Comparison of ENCODE assay signal across 20 cellular contexts in the genomic region with DNA sequence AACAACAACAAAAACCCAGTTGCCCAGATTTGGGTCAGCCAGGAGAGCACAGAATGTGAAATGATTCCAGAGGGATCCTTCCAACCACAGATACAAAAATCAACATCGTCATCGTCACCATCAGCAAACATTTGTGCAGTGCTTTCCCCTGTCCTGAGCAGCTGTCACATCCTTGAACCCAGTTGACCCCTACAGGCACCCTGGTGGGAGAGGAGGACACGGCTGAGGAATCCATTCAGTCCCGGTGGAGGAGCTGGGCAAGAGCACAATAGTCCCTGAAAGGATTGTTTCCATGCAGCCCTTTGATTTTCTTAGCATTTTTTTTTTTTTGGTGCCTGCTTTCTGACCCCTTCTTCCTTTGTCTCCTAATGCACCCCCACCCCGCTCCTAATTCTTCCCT. TPM values are rescaled to one million over a fixed set of nuclear protein-coding genes. Genes with fewer than 3 reads are reported as not detected.
DNase-seq lines count a peak whose midpoint lies in the region; ATAC-seq, FAIRE-seq and TF ChIP-seq lines count a peak whose summit lies in the region.
"Had no signal": no experiment of that assay in that cellular context is flagged by ENCODE, and none has a peak within 500 bp of the region (broad histone marks: within the 10 kb centered on the region; RNA-seq: fewer than 3 reads in every experiment).

No MANE protein-coding gene starts in this region.

- H3K27me3 ChIP-seq in HepG2 (ENCODE audit: control insufficient read depth in 1 of 2, insufficient read depth in 2 of 2, low read length in 2 of 2) (no peaks in the 10 kb centered on the region), right lobe of liver (no peaks in the 10 kb centered on the region), bronchial epithelial cell (ENCODE audit: control insufficient read depth, insufficient read depth, low read length) (no peaks in the 10 kb centered on the region), gastrocnemius medialis (no peaks in the 10 kb centered on the region), testis (no peaks in the 10 kb centered on the region)
- H3K27me3 ChIP-seq: SJSA1 had no signal

- no peak for TF ChIP-seq CTCF in HepG2 (CRISPR knock-in tag; IDR thresholded peaks at IDR 0.05)
- TF ChIP-seq CTCF in right lobe of liver (IDR thresholded peaks at IDR 0.05): no peak
- TF ChIP-seq CTCF in bronchial epithelial cell (IDR thresholded peaks at IDR 0.05; ENCODE audit: insufficient read depth, low read length, severe bottlenecking): no peak
- no peak for TF ChIP-seq CTCF in gastrocnemius medialis (IDR thresholded peaks at IDR 0.05 in 4 of 5, conservative IDR thresholded peaks at IDR 0.05 in 1 of 5)
- no peak for TF ChIP-seq CTCF in testis (IDR thresholded peaks at IDR 0.05)

- H4K20me1 ChIP-seq in HepG2 (ENCODE audit: insufficient read depth, low read length): no peaks in the 10 kb centered on the region

- H3K4me2 ChIP-seq in HepG2 (ENCODE audit: low read depth, low read length): no peak overlapping the region

- no peak overlapping the region for H3K9ac ChIP-seq in HepG2 (ENCODE audit: insufficient read depth, low read depth, low read length)

- intact Hi-C loops in HepG2 (cut with micrococcal nuclease; ENCODE audit: unreplicated experiment) (no loop called here), right lobe of liver (cut with DNase I) (no loop called here), gastrocnemius medialis (cut with DNase I; ENCODE audit: low total_unique reads) (no loop called here), testis (cut with DNase I; ENCODE audit: low total_unique reads) (no loop called here)

- H3K4me3 ChIP-seq in HepG2 (replicated peaks in 1 of 3; ENCODE audit: insufficient read depth in 1 of 3, low read depth in 2 of 3, low read length in 3 of 3) (no peak overlapping the region), right lobe of liver (no peak overlapping the region), bronchial epithelial cell (ENCODE audit: low read depth, low read length) (no peak overlapping the region), mesodermal cell (ENCODE audit: extremely low read depth, insufficient read depth, low read length, poor library complexity, severe bottlenecking) (no peak overlapping the region), gastrocnemius medialis (no peak overlapping the region), testis (no peak overlapping the region)
- H3K4me3 ChIP-seq: HAP-1, SJSA1 had no signal

- in situ Hi-C loops in HepG2 (cut with HindIII; ENCODE audit: extremely low pct_ligation_motif_present, low pct_unique_long_range_greater_than_20kb): no loop called here
- in situ Hi-C loops in gastrocnemius medialis (cut with MboI; ENCODE audit: low sequenced_read_pairs in 4 of 4): no loop called here

- H3K79me2 ChIP-seq in HepG2 (ENCODE audit: insufficient read depth, low read length): no peaks in the 10 kb centered on the region

- no peak for FAIRE-seq in HepG2 (lab: Jason Lieb, UNC)
- FAIRE-seq in bronchial epithelial cell (lab: Jason Lieb, UNC): peak; percentile 92
- FAIRE-seq: A204.1 had no signal

- H2AFZ ChIP-seq in HepG2 (ENCODE audit: low read length): no peak overlapping the region

- no peak for TF ChIP-seq RAD21 in HepG2 (CRISPR knock-in tag; IDR thresholded peaks at IDR 0.05)

- BruUV-seq in HepG2 (replicated peaks; lab: Mats Ljungman, UMichigan): no TSS peak

- H3K27ac ChIP-seq in HepG2 (ENCODE audit: extremely low read length, insufficient read depth, low read length) (no peak overlapping the region), right lobe of liver (no peak overlapping the region), mesodermal cell (ENCODE audit: low read depth, low read length, severe bottlenecking) (peak overlapping the region; percentile 41), gastrocnemius medialis (no peak overlapping the region), testis (no peak overlapping the region)
- H3K27ac ChIP-seq: C4-2B, SJSA1 had no signal

- 69% methylated on average over 5 of the region's 5 CpGs for WGBS in HepG2 (ENCODE audit: low lambda C conversion rate)
- 40% methylated on average over 1 of the region's 5 CpGs for WGBS in right lobe of liver (ENCODE audit: insufficient coverage, low coverage, low lambda C conversion rate, missing lambda C conversion rate)
- 13 to 18% methylated on average over 2 of the region's 5 CpGs for WGBS in mesodermal cell (ENCODE audit: insufficient coverage in 2 of 2), 2 experiments
- WGBS in testis, 2 donors: 38 to 52% methylated on average over 5 of the region's 5 CpGs

- no peaks in the 10 kb centered on the region for H3K9me3 ChIP-seq in HepG2 (ENCODE audit: low read length)
- no peaks in the 10 kb centered on the region for H3K9me3 ChIP-seq in right lobe of liver
- H3K9me3 ChIP-seq in mesodermal cell (ENCODE audit: control insufficient read depth, low read length): no peaks in the 10 kb centered on the region
- no peaks in the 10 kb centered on the region for H3K9me3 ChIP-seq in gastrocnemius medialis
- no peaks in the 10 kb centered on the region for H3K9me3 ChIP-seq in testis
- H3K9me3 ChIP-seq: HAP-1, SJSA1 had no signal

- H3K4me1 ChIP-seq in HepG2 (ENCODE audit: insufficient read depth, low read length) (peaks cover 26% of the 10 kb centered on the region), right lobe of liver (no peaks in the 10 kb centered on the region), mesodermal cell (ENCODE audit: control insufficient read depth, insufficient read depth, low read length, poor library complexity, severe bottlenecking) (no peaks in the 10 kb centered on the region), gastrocnemius medialis (no peaks in the 10 kb centered on the region), testis (no peaks in the 10 kb centered on the region)
- H3K4me1 ChIP-seq: HAP-1 had no signal

- ATAC-seq in HepG2: peak; percentile 55
- ATAC-seq in right lobe of liver: no peak
- no peak for ATAC-seq in gastrocnemius medialis
- no peak for ATAC-seq in GM18505 (IDR thresholded peaks at IDR 0.05; ENCODE audit: unreplicated experiment)
- no peak for ATAC-seq in HG02973 (IDR thresholded peaks at IDR 0.05; ENCODE audit: unreplicated experiment)

- no peak for TF ChIP-seq EP300 in HepG2 (IDR thresholded peaks at IDR 0.05; ENCODE audit: low read depth in 2 of 2, low read length in 2 of 2)
- TF ChIP-seq EP300 in HepG2 (CRISPR knock-in tag; IDR thresholded peaks at IDR 0.05; ENCODE audit: borderline replicate concordance): no peak

- DNase-seq in HepG2 (ENCODE audit: low spot score): peak; percentile 28
- DNase-seq in right lobe of liver: no peak
- no peak for DNase-seq in bronchial epithelial cell (ENCODE audit: low read depth)
- DNase-seq in gastrocnemius medialis: no peak
- DNase-seq in testis: no peak
- DNase-seq: COR-L47, DMS79, GDM1, NCI-H1436, NCI-H2081 treated with DMSO at 0.1 percent for 48 hours, NCI-H345, NCI-H82, SW 1271 had no signal

- TF ChIP-seq POLR2A in HepG2 (IDR thresholded peaks at IDR 0.05; ENCODE audit: insufficient read depth in 1 of 2, low read depth in 2 of 2, low read length in 2 of 2) (no peak), right lobe of liver (IDR thresholded peaks at IDR 0.05) (no peak), gastrocnemius medialis (IDR thresholded peaks at IDR 0.05) (no peak), testis (IDR thresholded peaks at IDR 0.05) (no peak), GM18505 (IDR thresholded peaks at IDR 0.05; ENCODE audit: borderline replicate concordance, extremely low read depth, insufficient read depth, insufficient read length) (no peak)

- POLR2A ChIA-PET in HepG2 (lab: Yijun Ruan, JAX): no interaction called here

- CTCF ChIA-PET in HepG2 (lab: Yijun Ruan, JAX; ENCODE audit: low intra/inter-chr PET ratio, low total read pairs): no interaction called here

- H3K36me3 ChIP-seq in HepG2 (replicated peaks in 1 of 2; ENCODE audit: control insufficient read depth in 1 of 2, insufficient read depth in 2 of 2, low read length in 2 of 2) (peaks cover 0 to 4% of the 10 kb centered on the region in 2 experiments; a peak in 2 of 5 replicates), right lobe of liver (no peaks in the 10 kb centered on the region), bronchial epithelial cell (ENCODE audit: control insufficient read depth, insufficient read depth, low read length) (no peaks in the 10 kb centered on the region), mesodermal cell (ENCODE audit: control insufficient read depth, insufficient read depth, low read length) (no peaks in the 10 kb centered on the region), gastrocnemius medialis (no peaks in the 10 kb centered on the region), testis (ENCODE audit: low read depth, missing control alignments) (no peaks in the 10 kb centered on the region)
- H3K36me3 ChIP-seq: HAP-1, SJSA1 had no signal

TF ChIP-seq in HepG2, 621 proteins besides CTCF, POLR2A, EP300 and RAD21 (continues in another document):
- no peak for TF ChIP-seq TGIF2 (CRISPR knock-in tag; IDR thresholded peaks at IDR 0.05)

RNA-seq across cellular contexts. Expression of a gene that starts 37.1 kb away (rescaled TPM):
- total RNA-seq in HepG2 (2016; rRNA removed; fragmentation: Illumina TruSeq; extraction: Trizol) (37.1 and 41.2 TPM in 2 replicates), right lobe of liver (10 to 100 TPM; 11.7 to 18.4 (median 15.8) TPM), bronchial epithelial cell (17.4 and 21.6 TPM in 2 replicates), gastrocnemius medialis (10 to 100 TPM; 19.2 to 27.4 (median 20.7) TPM), testis (10 to 100 TPM; 53.5 to 55.0 TPM)
- total RNA-seq in HepG2 (2016; cell fraction: cytosol; rRNA removed; fragmentation: Illumina TruSeq; extraction: Trizol; ENCODE audit: low read depth): 11.5 and 14.0 TPM in 2 replicates
- total RNA-seq in HepG2 (2016; cell fraction: insoluble cytoplasmic fraction; rRNA removed; fragmentation: Illumina TruSeq; extraction: Trizol): 40.9 and 44.1 TPM in 2 replicates
- total RNA-seq in HepG2 (2016; cell fraction: membrane; rRNA removed; fragmentation: Illumina TruSeq; extraction: Trizol): 12.6 and 15.9 TPM in 2 replicates
- total RNA-seq in HepG2 (2016; cell fraction: nucleus; rRNA removed; fragmentation: Illumina TruSeq; extraction: Trizol): 24.4 and 27.9 TPM in 2 replicates
- polyA plus RNA-seq in HepG2 (2011; rRNA removed) (23.9 TPM in 2 replicates), testis (ENCODE audit: insufficient read depth, low read depth, low replicate concordance) (111 TPM)
- 17.9 and 20.1 TPM in 2 replicates for polyA plus RNA-seq in HepG2 (2011; cell fraction: cytosol; rRNA removed)
- polyA plus RNA-seq in HepG2 (2011; cell fraction: nucleus; rRNA removed): 24.6 and 26.7 TPM in 2 replicates
- 22.7 and 31.3 TPM in 2 replicates for polyA plus RNA-seq in HepG2 (2012)
- polyA plus RNA-seq in HepG2 (2016; cell fraction: cytosol; fragmentation: Illumina TruSeq; extraction: Trizol; ENCODE audit: low read depth): 4.8 and 5.9 TPM in 2 replicates
- 50.8 and 51.9 TPM in 2 replicates for polyA plus RNA-seq in HepG2 (2016; cell fraction: insoluble cytoplasmic fraction; fragmentation: Illumina TruSeq; extraction: Trizol; ENCODE audit: low read depth)
- polyA plus RNA-seq in HepG2 (2016; cell fraction: membrane; fragmentation: Illumina TruSeq; extraction: Trizol; ENCODE audit: low read depth): 7.5 and 10.0 TPM in 2 replicates
- 47.1 and 53.3 TPM in 2 replicates for polyA plus RNA-seq in HepG2 (2016; cell fraction: nucleus; fragmentation: Illumina TruSeq; extraction: Trizol; ENCODE audit: insufficient read depth, low read depth)
- 11.7 and 20.0 TPM in 2 replicates for polyA minus RNA-seq in HepG2 (2011; rRNA and poly(A)+ RNA removed; ENCODE audit: low replicate concordance)
- polyA minus RNA-seq in HepG2 (2011; cell fraction: cytosol; rRNA and poly(A)+ RNA removed): 8.2 and 11.2 TPM in 2 replicates
- polyA minus RNA-seq in HepG2 (2011; cell fraction: nucleus; rRNA and poly(A)+ RNA removed): 42.9 and 44.3 TPM in 2 replicates
- polyA plus RNA-seq in mesodermal cell (2013, experiment 1 of 2): 19.4 TPM
- 29.7 TPM for polyA plus RNA-seq in mesodermal cell (2013, experiment 2 of 2)
